ENCODE assay signal across 8 cellular contexts in the genomic region with DNA sequence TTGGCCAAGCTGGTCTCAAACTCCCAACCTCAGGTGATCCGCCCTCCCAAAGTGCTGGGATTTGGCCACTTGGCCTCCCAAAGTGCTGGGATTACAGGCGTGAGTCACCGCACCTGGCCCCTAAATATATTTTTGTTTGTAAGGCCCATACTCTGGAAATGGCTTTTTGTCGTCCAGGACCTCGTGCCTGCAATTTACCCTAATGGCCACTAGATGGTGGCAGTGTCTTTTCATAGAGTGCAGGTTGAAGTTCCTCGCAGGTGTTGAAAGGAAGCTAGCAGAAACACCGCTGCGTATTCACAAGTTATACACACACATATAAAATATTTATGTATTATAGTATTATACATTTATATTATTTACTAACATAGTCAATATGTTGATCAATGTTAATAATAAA.
DNase-seq lines count a peak whose midpoint lies in the region; ATAC-seq, FAIRE-seq and TF ChIP-seq lines count a peak whose summit lies in the region.

No MANE protein-coding gene starts in this region.

- no peak overlapping the region for H2AK5ac ChIP-seq in H1 (ENCODE audit: low read depth, low read length)

- H3K4me3 ChIP-seq in H1 (ENCODE audit: extremely low read depth in 1 of 4, insufficient read depth in 2 of 4, low read depth in 3 of 4, low read length in 4 of 4) = no peak overlapping the region

- H3K27ac ChIP-seq in H1 (ENCODE audit: low read depth, low read length) = no peak overlapping the region

- no peak overlapping the region for H3K18ac ChIP-seq in H1 (ENCODE audit: extremely low read depth, low read length)

- no peak for TF ChIP-seq POLR2A in H1 (IDR thresholded peaks at IDR 0.05; ENCODE audit: control extremely low read depth in 1 of 2, low read depth in 2 of 2, low read length in 2 of 2)

- H3K27ac Mint-ChIP-seq in T-helper 2 cell treated with Interferon-gamma antibody and Interleukin-4, amounts not matched to agents 5 μg/mL and 100 μg/mL, for 36 hours = no peak overlapping the region

- peak; percentile 85 for FAIRE-seq in H1 (lab: Jason Lieb, UNC)

- no peak overlapping the region for H2BK15ac ChIP-seq in H1 (ENCODE audit: low read length)

- no peak overlapping the region for H3K14ac ChIP-seq in H1 (ENCODE audit: insufficient read length)

- CTCF ChIA-PET in H1 (lab: Charles Lee; ENCODE audit: partially characterized antibody) = interaction anchor here (0.6 to 3.9 kb wide), 65 partner anchors 9 to 1472 kb away, joined by 3 to 70 read pairs (median 4); no protein-coding TSS in a partner anchor

- H3K79me2 ChIP-seq in H1 (ENCODE audit: control insufficient read depth in 1 of 2, insufficient read depth in 2 of 2, low read length in 2 of 2) = no peaks in the 10 kb centered on the region

- H3K9ac ChIP-seq in H1 (replicated peaks in 1 of 4; ENCODE audit: extremely low read depth in 1 of 4, low read depth in 3 of 4, low read length in 3 of 4) = no peak overlapping the region

- H3K9me3 ChIP-seq in H1 (ENCODE audit: insufficient read depth in 2 of 2, low read depth in 1 of 2, low read length in 1 of 2) = peaks cover 2 to 3% of the 10 kb centered on the region in 2 experiments; a peak in 1 of 4 replicates

- no peaks in the 10 kb centered on the region for H3K9me3 Mint-ChIP-seq in T-helper 2 cell treated with Interferon-gamma antibody and Interleukin-4, amounts not matched to agents 5 μg/mL and 100 μg/mL, for 36 hours

- H2BK120ac ChIP-seq in H1 (replicated peaks; ENCODE audit: low read depth, low read length) = no peak overlapping the region

- TF ChIP-seq CTCF in H1 (IDR thresholded peaks at IDR 0.05; ENCODE audit: control extremely low read depth in 1 of 3, insufficient read depth in 1 of 3, low read depth in 1 of 3, low read length in 3 of 3) = peak; percentile 61 to 84 (median 75)

- H4K91ac ChIP-seq in H1 (replicated peaks; ENCODE audit: insufficient read length, low read length) = no peak overlapping the region

- H3K36me3 Mint-ChIP-seq in T-helper 2 cell treated with Interferon-gamma antibody and Interleukin-4, amounts not matched to agents 5 μg/mL and 100 μg/mL, for 36 hours (ENCODE audit: low read depth) = no peaks in the 10 kb centered on the region

- no peak overlapping the region for H2BK5ac ChIP-seq in H1 (ENCODE audit: low read depth, low read length)

- H2BK20ac ChIP-seq in H1 (ENCODE audit: low read length) = no peak overlapping the region

- no peaks in the 10 kb centered on the region for H3K27me3 Mint-ChIP-seq in T-helper 2 cell treated with Interferon-gamma antibody and Interleukin-4, amounts not matched to agents 5 μg/mL and 100 μg/mL, for 36 hours (ENCODE audit: low read depth)

- no peak overlapping the region for H2AFZ ChIP-seq in H1 (ENCODE audit: low read length)

- no peak overlapping the region for H3K4ac ChIP-seq in H1 (replicated peaks; ENCODE audit: insufficient read length, low read depth, low read length)

- no peak overlapping the region for H3K4me2 ChIP-seq in H1 (ENCODE audit: insufficient read depth in 1 of 2, low read depth in 2 of 2, low read length in 2 of 2)

- no peak overlapping the region for H2BK12ac ChIP-seq in H1 (ENCODE audit: low read depth, low read length)

- H4K5ac ChIP-seq in H1 (ENCODE audit: insufficient read length, low read depth, low read length) = no peak overlapping the region

- no peak overlapping the region for H3K23ac ChIP-seq in H1 (ENCODE audit: insufficient read length)

- no peak for ATAC-seq in stimulated activated naive CD8-positive, alpha-beta T cell treated with anti-CD3 and anti-CD28 coated beads, Interleukin-15, Interleukin-2, amounts not matched to agents 100 U/mL and 50 U/mL, for 24 hours
- ATAC-seq in GM19395 (IDR thresholded peaks at IDR 0.05; ENCODE audit: unreplicated experiment) = no peak

- no peak overlapping the region for H4K8ac ChIP-seq in H1 (ENCODE audit: extremely low read depth, insufficient read depth, low read length)

- TF ChIP-seq EP300 in H1 (IDR thresholded peaks at IDR 0.05; ENCODE audit: borderline replicate concordance in 1 of 2, low read depth in 2 of 2, low read length in 2 of 2) = no peak

- no peaks in the 10 kb centered on the region for H3K79me1 ChIP-seq in H1 (ENCODE audit: low read depth, low read length)

- TF ChIP-seq RAD21 in H1 (IDR thresholded peaks at IDR 0.05 in 1 of 2, conservative IDR thresholded peaks at IDR 0.05 in 1 of 2; ENCODE audit: low read depth in 2 of 2, low read length in 2 of 2) = peak; percentile 90 to 92

- H3K4me1 Mint-ChIP-seq in T-helper 2 cell treated with Interferon-gamma antibody and Interleukin-4, amounts not matched to agents 5 μg/mL and 100 μg/mL, for 36 hours (ENCODE audit: low read depth) = no peaks in the 10 kb centered on the region

- H4K20me1 ChIP-seq in H1 (replicated peaks in 1 of 2; ENCODE audit: control insufficient read depth in 1 of 2, insufficient read depth in 2 of 2, low read length in 2 of 2) = no peaks in the 10 kb centered on the region

- no peak overlapping the region for H3K56ac ChIP-seq in H1 (replicated peaks; ENCODE audit: insufficient read length, low read depth, low read length)

- POLR2A ChIA-PET in H1 (lab: Charles Lee; ENCODE audit: partially characterized antibody) = interaction anchor here (0.8 to 2.1 kb wide), 3 partner anchors 20 to 190 kb away, joined by 3 to 5 read pairs (median 4); no protein-coding TSS in a partner anchor

- DNase-seq in activated T-cell treated with anti-CD3 and anti-CD28 coated beads, Interleukin-2, amount 50 U/mL, for 48 hours = peak; percentile 22 to 28
- DNase-seq in activated T-cell treated with anti-CD3 and anti-CD28 coated beads for 4 hours = no peak
- peak; percentile 1 for DNase-seq in NCI-H146 treated with DMSO at 0.1 percent for 48 hours (lab: John Stamatoyannopoulos, UW; ENCODE audit: unreplicated experiment)
- peak; percentile 19 to 69 for DNase-seq in H1 (ENCODE audit: low read depth in 1 of 2, low spot score in 2 of 2)
- peak; percentile 4 for DNase-seq in stimulated activated naive CD8-positive, alpha-beta T cell treated with anti-CD3 and anti-CD28 coated beads, Interleukin-15, Interleukin-2, amounts not matched to agents 100 U/mL and 50 U/mL, for 24 hours
- no peak for DNase-seq in T-helper 2 cell treated with Interferon-gamma antibody and Interleukin-4, amounts not matched to agents 5 μg/mL and 100 μg/mL, for 36 hours (ENCODE audit: low spot score)
- no peak for DNase-seq in effector CD8-positive, alpha-beta T cell (lab: John Stamatoyannopoulos, UW)

- no peaks in the 10 kb centered on the region; a peak in 1 of 7 replicates for H3K4me1 ChIP-seq in H1 (replicated peaks in 1 of 4; ENCODE audit: control insufficient read depth in 3 of 4, insufficient read depth in 4 of 4, low read length in 3 of 4)

- no peaks in the 10 kb centered on the region for H3K27me3 ChIP-seq in H1 (replicated peaks in 1 of 4; ENCODE audit: control insufficient read depth in 3 of 4, extremely low read depth in 1 of 4, insufficient read depth in 3 of 4, low read length in 3 of 4)

- no peaks in the 10 kb centered on the region for H3K36me3 ChIP-seq in H1 (ENCODE audit: control insufficient read depth in 2 of 4, insufficient read depth in 4 of 4, low read length in 3 of 4)

- WGBS in H1 (ENCODE audit: extremely low coverage in 1 of 2, insufficient coverage in 1 of 2, insufficient read length in 1 of 2, insufficient replicate concordance in 2 of 2, low coverage in 1 of 2, low lambda C conversion rate in 2 of 2, missing lambda C conversion rate in 1 of 2), 2 experiments = 69% methylated on average over 8 of the region's 8 CpGs; no CpG with 5 or more reads in 1 of the 2 experiments

- no peak overlapping the region for H3K4me3 Mint-ChIP-seq in T-helper 2 cell treated with Interferon-gamma antibody and Interleukin-4, amounts not matched to agents 5 μg/mL and 100 μg/mL, for 36 hours

- H3K23me2 ChIP-seq in H1 (ENCODE audit: low read depth, low read length) = no peaks in the 10 kb centered on the region; the same call in 1 of the 2 replicates

TF ChIP-seq in H1, 55 proteins besides CTCF, POLR2A, EP300 and RAD21:
- TF ChIP-seq JUN (IDR thresholded peaks at IDR 0.05; ENCODE audit: low read depth, low read length) (no peak), CEBPB (IDR thresholded peaks at IDR 0.05; ENCODE audit: low read depth, low read length) (no peak), E2F6 (IDR thresholded peaks at IDR 0.05) (no peak), POLR2AphosphoS5 (IDR thresholded peaks at IDR 0.05; ENCODE audit: low read depth, low read length) (no peak), SP4 (IDR thresholded peaks at IDR 0.05; ENCODE audit: low read length) (no peak), SRF (IDR thresholded peaks at IDR 0.05; ENCODE audit: low read depth, low read length) (no peak), POU5F1 (IDR thresholded peaks at IDR 0.05; ENCODE audit: low read depth, low read length) (0 out of 2 replicates have a peak, but pooled peaks have one; percentile 6), TCF12 (IDR thresholded peaks at IDR 0.05; ENCODE audit: low read depth, low read length) (peak; percentile 42; the same call in 1 of the 2 replicates), MAX (IDR thresholded peaks at IDR 0.05) (0 out of 2 replicates have a peak, but pooled peaks have one; percentile 29), YY1 (IDR thresholded peaks at IDR 0.05; ENCODE audit: low read depth, low read length) (no peak), BACH1 (IDR thresholded peaks at IDR 0.05; ENCODE audit: low read length) (no peak), KDM4A (IDR thresholded peaks at IDR 0.05; ENCODE audit: low read depth, low read length, severe bottlenecking) (no peak)

Comparison
In these comparisons a context has a peak if more than half of its experiments do, and no peak if none do; other contexts are left out.
1. DNase-seq: peak in activated T-cell treated with anti-CD3 and anti-CD28 coated beads, Interleukin-2, amount 50 U/mL, for 48 hours (2 of 2), NCI-H146 treated with DMSO at 0.1 percent for 48 hours (single experiment), H1 (2 of 2) and stimulated activated naive CD8-positive, alpha-beta T cell treated with anti-CD3 and anti-CD28 coated beads, Interleukin-15, Interleukin-2, amounts not matched to agents 100 U/mL and 50 U/mL, for 24 hours (single experiment); none in activated T-cell treated with anti-CD3 and anti-CD28 coated beads for 4 hours (single experiment), T-helper 2 cell treated with Interferon-gamma antibody and Interleukin-4, amounts not matched to agents 5 μg/mL and 100 μg/mL, for 36 hours (single experiment) and effector CD8-positive, alpha-beta T cell (single experiment).